15 cellular contexts compared by ENCODE assay signal in the genomic region with DNA sequence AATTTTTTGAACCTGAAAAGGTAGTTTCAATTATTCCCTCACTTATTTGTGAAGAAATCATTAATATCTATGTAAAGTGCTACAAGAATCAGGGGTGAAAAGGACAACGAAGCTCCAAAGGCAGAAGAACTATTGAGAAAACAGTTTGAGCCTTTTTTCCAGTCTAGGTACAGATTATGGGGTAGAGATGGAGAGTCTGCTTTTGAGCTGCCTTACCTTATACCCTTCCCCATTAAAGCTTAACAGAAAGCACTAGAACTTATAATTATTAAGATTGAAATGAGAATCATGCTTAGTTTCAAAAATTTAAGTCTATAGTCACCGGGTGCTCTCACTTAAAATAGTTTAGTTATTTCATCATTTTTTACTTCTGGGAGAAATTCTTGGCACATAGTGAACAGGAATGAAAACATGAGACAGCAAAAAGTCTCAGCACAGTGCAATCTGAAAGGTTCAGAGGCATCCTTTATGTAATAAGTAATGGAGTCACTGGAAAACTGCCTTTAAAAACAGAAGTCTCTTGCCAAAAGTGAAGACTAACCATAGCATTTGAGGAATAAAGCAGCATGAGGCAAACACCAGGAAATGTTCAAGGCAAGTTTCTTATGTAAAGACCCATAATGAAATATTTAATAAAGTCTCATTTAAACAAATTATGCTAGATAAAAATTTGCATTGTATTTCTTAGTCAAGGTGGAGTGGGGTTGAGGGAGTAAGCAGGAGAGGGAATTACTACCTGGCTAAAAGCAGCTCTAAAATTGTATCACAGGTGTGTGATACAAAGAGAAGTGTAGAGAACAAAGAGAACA. TPM values are rescaled to one million over a fixed set of nuclear protein-coding genes. Genes with fewer than 3 reads are reported as not detected.
DNase-seq lines count a peak whose midpoint lies in the region; ATAC-seq and TF ChIP-seq lines count a peak whose summit lies in the region.
"Had no signal": no experiment of that assay in that cellular context is flagged by ENCODE, and none has a peak within 500 bp of the region (broad histone marks: within the 10 kb centered on the region; RNA-seq: fewer than 3 reads in every experiment).

No MANE protein-coding gene starts in this region.

- no peaks in the 10 kb centered on the region for H3K9me3 ChIP-seq in SK-N-MC (ENCODE audit: low read depth, low read length)

- H3K36me3 ChIP-seq in SK-N-MC (ENCODE audit: insufficient read depth, low read length): no peaks in the 10 kb centered on the region

- H3K4me3 Mint-ChIP-seq in activated T-helper 2 cell treated with anti-CD3 and anti-CD28 coated beads, Interferon-gamma antibody, Interleukin-2, Interleukin-4, amounts not matched to agents 10 μg/mL and 5 μg/mL and 100 μg/mL, durations not matched to agents 14 hours and 24 hours and 36 hours (ENCODE audit: low read depth): no peak overlapping the region
- H3K4me3 Mint-ChIP-seq: activated T-cell treated with anti-CD3 and anti-CD28 coated beads, Interleukin-2, amount 50 U/mL, for 72 hours; nephron progenitor cell; stimulated activated naive CD8-positive, alpha-beta T cell treated with anti-CD3 and anti-CD28 coated beads, Interleukin-15, amount 100 ng/mL, for 72 hours had no signal

- ATAC-seq in GM21528 (IDR thresholded peaks at IDR 0.05; ENCODE audit: low FRiP score, unreplicated experiment) (no peak), HG02642 (IDR thresholded peaks at IDR 0.05; ENCODE audit: poor library complexity, unreplicated experiment) (no peak)
- ATAC-seq: activated T-cell treated with anti-CD3 and anti-CD28 coated beads, Interleukin-2, amount 50 U/mL, for 72 hours; stimulated activated naive CD8-positive, alpha-beta T cell treated with anti-CD3 and anti-CD28 coated beads, Interleukin-15, amount 100 ng/mL, for 72 hours had no signal

- no peaks in the 10 kb centered on the region for H3K4me1 Mint-ChIP-seq in activated T-helper 2 cell treated with anti-CD3 and anti-CD28 coated beads, Interferon-gamma antibody, Interleukin-2, Interleukin-4, amounts not matched to agents 10 μg/mL and 5 μg/mL and 100 μg/mL, durations not matched to agents 14 hours and 24 hours and 36 hours (ENCODE audit: low read depth)
- H3K4me1 Mint-ChIP-seq: stimulated activated naive CD8-positive, alpha-beta T cell treated with anti-CD3 and anti-CD28 coated beads, Interleukin-15, amount 100 ng/mL, for 72 hours had no signal

- no peak overlapping the region for H3K27ac Mint-ChIP-seq in activated T-helper 2 cell treated with anti-CD3 and anti-CD28 coated beads, Interferon-gamma antibody, Interleukin-2, Interleukin-4, amounts not matched to agents 10 μg/mL and 5 μg/mL and 100 μg/mL, durations not matched to agents 14 hours and 24 hours and 36 hours
- H3K27ac Mint-ChIP-seq: activated T-cell treated with anti-CD3 and anti-CD28 coated beads, Interleukin-2, amount 50 U/mL, for 72 hours; nephron progenitor cell; stimulated activated naive CD8-positive, alpha-beta T cell treated with anti-CD3 and anti-CD28 coated beads, Interleukin-15, amount 100 ng/mL, for 72 hours had no signal

- intact Hi-C loops in head of caudate nucleus (cut with DNase I): loop anchor here (10.0 kb wide), 1 partner anchor 142 kb away; no protein-coding TSS in a partner anchor
- intact Hi-C loops in activated T-helper 2 cell treated with anti-CD3 and anti-CD28 coated beads, Interferon-gamma antibody, Interleukin-2, Interleukin-4, amounts not matched to agents 10 μg/mL and 5 μg/mL and 100 μg/mL, durations not matched to agents 14 hours and 24 hours and 36 hours (cut with micrococcal nuclease): no loop called here

- H3K36me3 Mint-ChIP-seq in activated T-helper 2 cell treated with anti-CD3 and anti-CD28 coated beads, Interferon-gamma antibody, Interleukin-2, Interleukin-4, amounts not matched to agents 10 μg/mL and 5 μg/mL and 100 μg/mL, durations not matched to agents 14 hours and 24 hours and 36 hours (ENCODE audit: low read depth): no peaks in the 10 kb centered on the region

- 0 out of 2 replicates have a peak overlapping the region, but pooled peaks have one; percentile 3 for H3K27ac ChIP-seq in SK-N-MC

- DNase-seq in GM03348 (ENCODE audit: low spot score) (peak; percentile 83), SK-N-MC (ENCODE audit: low read depth, low spot score) (no peak), fibroblast of mammary gland (ENCODE audit: low read depth) (peak; percentile 96), skeletal muscle cell (ENCODE audit: low read depth) (peak; percentile 86), head of caudate nucleus (no peak)
- DNase-seq in activated T-helper 2 cell treated with anti-CD3 and anti-CD28 coated beads, Interferon-gamma antibody, Interleukin-2, Interleukin-4, amounts not matched to agents 10 μg/mL and 5 μg/mL and 100 μg/mL, durations not matched to agents 14 hours and 24 hours and 36 hours (ENCODE audit: low spot score): no peak
- DNase-seq: activated CD4-positive, CD25-positive, alpha-beta regulatory T cell; activated T-cell treated with anti-CD3 and anti-CD28 coated beads, Interleukin-2, amount 50 U/mL, for 72 hours; DMS153; NCI-H2171; nephron progenitor cell; SIG-M5; stimulated activated naive CD8-positive, alpha-beta T cell treated with anti-CD3 and anti-CD28 coated beads, Interleukin-15, amount 100 ng/mL, for 72 hours had no signal

- H3K4me3 ChIP-seq in SK-N-MC: no peak overlapping the region
- no peak overlapping the region for H3K4me3 ChIP-seq in fibroblast of mammary gland (ENCODE audit: control insufficient read depth, low read depth, low read length)
- H3K4me3 ChIP-seq in skeletal muscle cell (ENCODE audit: low read depth, low read length): no peak overlapping the region

- H3K9ac ChIP-seq in SK-N-MC (ENCODE audit: insufficient read length): no peak overlapping the region

- peaks cover 35% of the 10 kb centered on the region for H3K27me3 Mint-ChIP-seq in activated T-helper 2 cell treated with anti-CD3 and anti-CD28 coated beads, Interferon-gamma antibody, Interleukin-2, Interleukin-4, amounts not matched to agents 10 μg/mL and 5 μg/mL and 100 μg/mL, durations not matched to agents 14 hours and 24 hours and 36 hours (ENCODE audit: low read depth)

- TF ChIP-seq CTCF in fibroblast of mammary gland (conservative IDR thresholded peaks at IDR 0.05; ENCODE audit: control insufficient read depth, insufficient read depth, low read depth, low read length): no peak

- H3K9me3 Mint-ChIP-seq in activated T-helper 2 cell treated with anti-CD3 and anti-CD28 coated beads, Interferon-gamma antibody, Interleukin-2, Interleukin-4, amounts not matched to agents 10 μg/mL and 5 μg/mL and 100 μg/mL, durations not matched to agents 14 hours and 24 hours and 36 hours: no peaks in the 10 kb centered on the region
- H3K9me3 Mint-ChIP-seq: nephron progenitor cell had no signal

RNA-seq across cellular contexts. Expression of a gene that starts 5.1 kb away (rescaled TPM):
- 0.14 and 0.21 TPM in 2 replicates for total RNA-seq in activated T-helper 2 cell treated with anti-CD3 and anti-CD28 coated beads, Interferon-gamma antibody, Interleukin-2, Interleukin-4, amounts not matched to agents 10 μg/mL and 5 μg/mL and 100 μg/mL, durations not matched to agents 14 hours and 24 hours and 36 hours

Comparison
In these comparisons a context has a peak if more than half of its experiments do, and no peak if none do; other contexts are left out.
1. DNase-seq: peak in GM03348 (single experiment), fibroblast of mammary gland (single experiment) and skeletal muscle cell (single experiment); none in SK-N-MC (single experiment), head of caudate nucleus (0 of 42) and activated T-helper 2 cell treated with anti-CD3 and anti-CD28 coated beads, Interferon-gamma antibody, Interleukin-2, Interleukin-4, amounts not matched to agents 10 μg/mL and 5 μg/mL and 100 μg/mL, durations not matched to agents 14 hours and 24 hours and 36 hours (single experiment).